ENCODE assay signal across 8 cellular contexts in the genomic region with DNA sequence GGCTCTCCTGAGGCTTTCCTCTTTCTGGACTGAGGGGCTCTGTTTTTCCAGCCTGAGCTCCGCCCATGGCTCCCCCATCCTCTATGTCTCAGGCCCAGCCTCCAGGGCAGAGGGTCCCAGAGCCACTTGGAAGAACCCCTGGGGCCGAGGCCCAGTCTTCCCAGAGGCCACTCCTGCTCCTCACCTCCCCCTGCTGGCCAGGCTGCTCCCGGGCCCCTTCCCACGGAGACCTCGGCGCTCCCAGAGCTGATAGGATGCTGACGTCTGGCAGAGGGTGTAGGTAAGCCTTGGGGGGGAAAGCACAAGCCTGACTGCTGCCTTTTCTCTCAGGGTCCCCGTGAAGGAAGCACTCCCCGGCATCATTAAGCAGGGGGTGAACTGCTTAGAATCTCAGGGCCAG. TPM values are rescaled to one million over a fixed set of nuclear protein-coding genes. Genes with fewer than 3 reads are reported as not detected.
DNase-seq lines count a peak whose midpoint lies in the region; ATAC-seq and TF ChIP-seq lines count a peak whose summit lies in the region.

No MANE protein-coding gene starts in this region.

- TF ChIP-seq RAD21 in HCT116 (IDR thresholded peaks at IDR 0.05; ENCODE audit: low read depth): peak; percentile 57

- RAD21 ChIA-PET in HCT116 (lab: Charles Lee; ENCODE audit: low non-redundant PET in 1 of 2, low total read pairs in 2 of 2, uncharacterized antibody in 2 of 2, unreplicated experiment in 2 of 2): no interaction called here

- H3K4me3 ChIP-seq in HCT116 (replicated peaks in 1 of 2; ENCODE audit: low read depth in 1 of 2, low read length in 2 of 2) (no peak overlapping the region), right lobe of liver (no peak overlapping the region), lower leg skin (ENCODE audit: low read depth, poor library complexity, severe bottlenecking) (no peak overlapping the region)

- H3K9ac ChIP-seq in HCT116 (ENCODE audit: low read length): no peak overlapping the region

- no peak overlapping the region for H3K27ac ChIP-seq in HCT116 (ENCODE audit: low read depth, low read length)
- H3K27ac ChIP-seq in right lobe of liver: no peak overlapping the region

- no peaks in the 10 kb centered on the region for H3K27me3 ChIP-seq in HCT116 (ENCODE audit: insufficient read depth, low read length)
- H3K27me3 ChIP-seq in right lobe of liver: no peaks in the 10 kb centered on the region

- TF ChIP-seq CTCF in HCT116 (IDR thresholded peaks at IDR 0.05 in 2 of 3, conservative IDR thresholded peaks at IDR 0.05 in 1 of 3; ENCODE audit: borderline replicate concordance in 1 of 3, insufficient read depth in 1 of 3, low read depth in 2 of 3, low read length in 2 of 3) (peak; percentile 58 to 90 (median 74); a peak in 5 of 6 replicates), right lobe of liver (IDR thresholded peaks at IDR 0.05) (peak; percentile 44 to 61 (median 56)), lower leg skin (IDR thresholded peaks at IDR 0.05) (no peak)

- DNase-seq in COLO668 (lab: John Stamatoyannopoulos, UW; ENCODE audit: unreplicated experiment) (peak; percentile 53), HCT116 (ENCODE audit: low read depth, low spot score) (no peak), astrocyte of the hippocampus (ENCODE audit: low read depth, low spot score) (peak; percentile 40), right lobe of liver (peak in 2 of 3 donors; percentile 54 to 56), lower leg skin (ENCODE audit: low spot score in 2 of 2) (no peak)
- no peak for DNase-seq in central memory CD4-positive, alpha-beta T cell
- DNase-seq in stimulated activated naive CD4-positive, alpha-beta T cell (lab: John Stamatoyannopoulos, UW): no peak

- H2AFZ ChIP-seq in HCT116 (ENCODE audit: low read depth, low read length, poor library complexity, severe bottlenecking): no peak overlapping the region

- POLR2A ChIA-PET in HCT116 (lab: Charles Lee): no interaction called here

- no peak for TF ChIP-seq POLR2A in HCT116 (IDR thresholded peaks at IDR 0.05; ENCODE audit: borderline replicate concordance, extremely low read depth, insufficient read depth, insufficient read length)
- no peak for TF ChIP-seq POLR2A in right lobe of liver (IDR thresholded peaks at IDR 0.05)
- no peak for TF ChIP-seq POLR2A in lower leg skin (IDR thresholded peaks at IDR 0.05)

- BruUV-seq in HCT116 (replicated peaks; lab: Mats Ljungman, UMichigan): no TSS peak

- no peaks in the 10 kb centered on the region for H3K9me2 ChIP-seq in HCT116 (ENCODE audit: insufficient read depth)

- H3K9me3 ChIP-seq in HCT116 (ENCODE audit: control insufficient read depth in 1 of 2, insufficient read depth in 1 of 2, low read depth in 1 of 2, low read length in 2 of 2) (no peaks in the 10 kb centered on the region), right lobe of liver (no peaks in the 10 kb centered on the region)

- intact Hi-C loops in HCT116 (cut with micrococcal nuclease): loop anchor here (1.0 to 2.0 kb wide), 2 partner anchors 104 to 217 kb away; no protein-coding TSS in a partner anchor
- intact Hi-C loops in right lobe of liver (cut with DNase I): no loop called here
- intact Hi-C loops in lower leg skin (cut with DNase I; ENCODE audit: low total_unique reads): no loop called here

- H4K20me1 ChIP-seq in HCT116 (ENCODE audit: insufficient read depth): no peaks in the 10 kb centered on the region

- WGBS in right lobe of liver (ENCODE audit: insufficient coverage, low coverage, low lambda C conversion rate, missing lambda C conversion rate): 17% methylated on average over 7 of the region's 9 CpGs
- WGBS in lower leg skin, 2 donors: 49 to 62% methylated on average over 9 of the region's 9 CpGs

- no peaks in the 10 kb centered on the region for H3K79me2 ChIP-seq in HCT116 (ENCODE audit: insufficient read depth, low read length)

- H3K4me1 ChIP-seq in HCT116 (ENCODE audit: control insufficient read depth in 1 of 2, insufficient read depth in 2 of 2, low read length in 2 of 2) (no peaks in the 10 kb centered on the region), right lobe of liver (peaks cover 0 to 3% (median 0%) of the 10 kb centered on the region in 4 donors)

- no peaks in the 10 kb centered on the region for H3K36me3 ChIP-seq in HCT116 (ENCODE audit: control insufficient read depth in 1 of 2, insufficient read depth in 2 of 2, low read length in 2 of 2)
- H3K36me3 ChIP-seq in right lobe of liver: no peaks in the 10 kb centered on the region

- ATAC-seq in HCT116 (peak; percentile 92), right lobe of liver (peak; percentile 50 to 73 (median 56)), HG02870 (IDR thresholded peaks at IDR 0.05; ENCODE audit: unreplicated experiment) (no peak)

- CTCF ChIA-PET in HCT116 (lab: Charles Lee): interaction anchor here (0.7 to 1.7 kb wide), 11 partner anchors 10 to 217 kb away, joined by 3 to 6 read pairs (median 3); no protein-coding TSS in a partner anchor

- no peak overlapping the region for H3K4me2 ChIP-seq in HCT116 (ENCODE audit: low read length)

TF ChIP-seq in HCT116, 20 proteins besides CTCF, POLR2A, EP300 and RAD21:
- TF ChIP-seq SRF (IDR thresholded peaks at IDR 0.05; ENCODE audit: low read depth) (no peak), ELF1 (IDR thresholded peaks at IDR 0.05; ENCODE audit: borderline replicate concordance, low read depth) (no peak), SIN3A (IDR thresholded peaks at IDR 0.05; ENCODE audit: low read depth) (no peak), JUND (IDR thresholded peaks at IDR 0.05) (no peak), FOSL1 (IDR thresholded peaks at IDR 0.05; ENCODE audit: low read depth) (no peak), CBX3 (IDR thresholded peaks at IDR 0.05; ENCODE audit: low read depth) (no peak), EZH2 (IDR thresholded peaks at IDR 0.05) (no peak), YY1 (IDR thresholded peaks at IDR 0.05; ENCODE audit: extremely low read depth, insufficient replicate concordance, low read depth, low read length) (no peak)
- TF ChIP-seq, protein P1, sequence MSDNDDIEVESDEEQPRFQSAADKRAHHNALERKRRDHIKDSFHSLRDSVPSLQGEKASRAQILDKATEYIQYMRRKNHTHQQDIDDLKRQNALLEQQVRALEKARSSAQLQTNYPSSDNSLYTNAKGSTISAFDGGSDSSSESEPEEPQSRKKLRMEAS (IDR thresholded peaks at IDR 0.05): no peak
- TF ChIP-seq, protein P2, sequence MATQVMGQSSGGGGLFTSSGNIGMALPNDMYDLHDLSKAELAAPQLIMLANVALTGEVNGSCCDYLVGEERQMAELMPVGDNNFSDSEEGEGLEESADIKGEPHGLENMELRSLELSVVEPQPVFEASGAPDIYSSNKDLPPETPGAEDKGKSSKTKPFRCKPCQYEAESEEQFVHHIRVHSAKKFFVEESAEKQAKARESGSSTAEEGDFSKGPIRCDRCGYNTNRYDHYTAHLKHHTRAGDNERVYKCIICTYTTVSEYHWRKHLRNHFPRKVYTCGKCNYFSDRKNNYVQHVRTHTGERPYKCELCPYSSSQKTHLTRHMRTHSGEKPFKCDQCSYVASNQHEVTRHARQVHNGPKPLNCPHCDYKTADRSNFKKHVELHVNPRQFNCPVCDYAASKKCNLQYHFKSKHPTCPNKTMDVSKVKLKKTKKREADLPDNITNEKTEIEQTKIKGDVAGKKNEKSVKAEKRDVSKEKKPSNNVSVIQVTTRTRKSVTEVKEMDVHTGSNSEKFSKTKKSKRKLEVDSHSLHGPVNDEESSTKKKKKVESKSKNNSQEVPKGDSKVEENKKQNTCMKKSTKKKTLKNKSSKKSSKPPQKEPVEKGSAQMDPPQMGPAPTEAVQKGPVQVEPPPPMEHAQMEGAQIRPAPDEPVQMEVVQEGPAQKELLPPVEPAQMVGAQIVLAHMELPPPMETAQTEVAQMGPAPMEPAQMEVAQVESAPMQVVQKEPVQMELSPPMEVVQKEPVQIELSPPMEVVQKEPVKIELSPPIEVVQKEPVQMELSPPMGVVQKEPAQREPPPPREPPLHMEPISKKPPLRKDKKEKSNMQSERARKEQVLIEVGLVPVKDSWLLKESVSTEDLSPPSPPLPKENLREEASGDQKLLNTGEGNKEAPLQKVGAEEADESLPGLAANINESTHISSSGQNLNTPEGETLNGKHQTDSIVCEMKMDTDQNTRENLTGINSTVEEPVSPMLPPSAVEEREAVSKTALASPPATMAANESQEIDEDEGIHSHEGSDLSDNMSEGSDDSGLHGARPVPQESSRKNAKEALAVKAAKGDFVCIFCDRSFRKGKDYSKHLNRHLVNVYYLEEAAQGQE (IDR thresholded peaks at IDR 0.05; ENCODE audit: low read depth): no peak
- TF ChIP-seq, protein P3, sequence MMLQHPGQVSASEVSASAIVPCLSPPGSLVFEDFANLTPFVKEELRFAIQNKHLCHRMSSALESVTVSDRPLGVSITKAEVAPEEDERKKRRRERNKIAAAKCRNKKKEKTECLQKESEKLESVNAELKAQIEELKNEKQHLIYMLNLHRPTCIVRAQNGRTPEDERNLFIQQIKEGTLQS (IDR thresholded peaks at IDR 0.05): no peak
- TF ChIP-seq, protein P4, sequence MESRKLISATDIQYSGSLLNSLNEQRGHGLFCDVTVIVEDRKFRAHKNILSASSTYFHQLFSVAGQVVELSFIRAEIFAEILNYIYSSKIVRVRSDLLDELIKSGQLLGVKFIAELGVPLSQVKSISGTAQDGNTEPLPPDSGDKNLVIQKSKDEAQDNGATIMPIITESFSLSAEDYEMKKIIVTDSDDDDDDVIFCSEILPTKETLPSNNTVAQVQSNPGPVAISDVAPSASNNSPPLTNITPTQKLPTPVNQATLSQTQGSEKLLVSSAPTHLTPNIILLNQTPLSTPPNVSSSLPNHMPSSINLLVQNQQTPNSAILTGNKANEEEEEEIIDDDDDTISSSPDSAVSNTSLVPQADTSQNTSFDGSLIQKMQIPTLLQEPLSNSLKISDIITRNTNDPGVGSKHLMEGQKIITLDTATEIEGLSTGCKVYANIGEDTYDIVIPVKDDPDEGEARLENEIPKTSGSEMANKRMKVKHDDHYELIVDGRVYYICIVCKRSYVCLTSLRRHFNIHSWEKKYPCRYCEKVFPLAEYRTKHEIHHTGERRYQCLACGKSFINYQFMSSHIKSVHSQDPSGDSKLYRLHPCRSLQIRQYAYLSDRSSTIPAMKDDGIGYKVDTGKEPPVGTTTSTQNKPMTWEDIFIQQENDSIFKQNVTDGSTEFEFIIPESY (IDR thresholded peaks at IDR 0.05; ENCODE audit: extremely low read depth, insufficient replicate concordance, low read length): no peak
TF ChIP-seq in HCT116: peak in this region for 0.

RNA-seq across cellular contexts. Expression of a gene that starts 51.4 kb away (rescaled TPM):
- total RNA-seq in HCT116 (2021; ENCODE audit: unreplicated experiment) (352 TPM), right lobe of liver (10 to 100 TPM; 46.0 to 71.7 (median 68.5) TPM), lower leg skin (10 to 100 TPM; 36.3 to 61.0 (median 42.5) TPM)
- 195 and 198 TPM in 2 replicates for polyA plus RNA-seq in HCT116 (2012)

RNA-seq across cellular contexts. Expression of a gene that starts 51.8 kb away (rescaled TPM):
- total RNA-seq in HCT116 (2021; ENCODE audit: unreplicated experiment) (80.2 TPM), right lobe of liver (10 to 100 TPM; 44.7 to 78.2 (median 58.2) TPM), lower leg skin (10 to 100 TPM; 33.1 to 68.2 (median 49.0) TPM)
- polyA plus RNA-seq in HCT116 (2012): 40.9 and 43.0 TPM in 2 replicates

Comparison
In these comparisons a context has a peak if more than half of its experiments do, and no peak if none do; other contexts are left out.
1. DNase-seq: peak in COLO668 (single experiment), astrocyte of the hippocampus (single experiment) and right lobe of liver (2 of 3); none in HCT116 (single experiment), central memory CD4-positive, alpha-beta T cell (single experiment), lower leg skin (0 of 2) and stimulated activated naive CD4-positive, alpha-beta T cell (0 of 6).
2. CTCF ChIP-seq: peak in HCT116 (3 of 3) and right lobe of liver (4 of 4); none in lower leg skin (0 of 3).